In the genomic region with DNA sequence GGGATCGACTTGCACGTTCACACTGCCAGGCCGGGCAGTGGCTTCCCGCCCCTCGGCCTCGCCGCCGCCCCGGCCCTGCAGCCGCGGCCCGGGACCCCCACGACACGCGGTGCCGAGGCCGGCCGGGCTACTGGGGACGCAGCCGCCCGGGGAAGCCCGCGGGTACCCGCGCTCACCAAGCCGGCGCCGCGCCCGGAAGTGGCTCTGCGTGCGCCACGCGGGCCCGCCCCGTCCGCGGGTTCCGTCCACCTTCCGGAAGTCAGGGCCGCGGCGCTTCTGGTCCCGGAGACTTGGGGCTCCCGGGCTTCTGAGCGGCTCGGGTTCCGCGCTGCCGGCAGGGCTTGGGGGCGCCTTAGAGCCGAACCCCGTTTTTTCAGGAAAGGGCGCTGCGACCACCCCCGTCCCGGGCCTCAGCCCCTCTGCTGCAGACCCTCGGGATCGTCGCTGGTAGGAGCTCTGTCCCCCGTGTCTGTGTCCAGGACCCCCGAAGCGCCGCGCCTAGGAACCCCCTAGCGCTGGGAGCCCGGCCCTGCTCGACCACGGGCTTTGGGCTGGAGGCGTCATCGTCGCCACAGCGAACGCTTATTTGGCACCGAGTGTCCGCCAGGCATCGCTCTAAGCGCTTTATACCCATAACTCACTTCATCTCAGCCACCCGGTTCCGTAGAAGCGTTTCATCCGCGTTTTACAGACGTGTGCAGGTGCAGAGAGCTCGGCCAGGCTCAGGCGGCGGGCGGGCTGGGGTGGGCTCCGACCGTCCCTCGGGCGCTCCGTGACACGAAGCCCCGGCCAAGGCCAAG, we compare ENCODE assay signal across 8 cellular contexts. TPM values are rescaled to one million over a fixed set of nuclear protein-coding genes. Genes with fewer than 3 reads are reported as not detected.
A peak's percentile ranks its signal among the peaks of the same experiment; 100 is the strongest.
DNase-seq lines count a peak whose midpoint lies in the region; ATAC-seq and TF ChIP-seq lines count a peak whose summit lies in the region.

A gene with protein sequence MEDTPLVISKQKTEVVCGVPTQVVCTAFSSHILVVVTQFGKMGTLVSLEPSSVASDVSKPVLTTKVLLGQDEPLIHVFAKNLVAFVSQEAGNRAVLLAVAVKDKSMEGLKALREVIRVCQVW (minus strand): TSS at position 200 of the 800 bp plus-strand sequence. CDS start 693 bp downstream, outside the sequence.

- H4K20me1 ChIP-seq in OCI-LY3 (ENCODE audit: insufficient read depth, low read length), result no peaks in the 10 kb centered on the region

- H3K27me3 ChIP-seq in OCI-LY3 (ENCODE audit: low read depth, low read length), result no peaks in the 10 kb centered on the region

- peak within 1 kb of the TSS; percentile 59 for H3K27ac ChIP-seq in OCI-LY3 (ENCODE audit: low read length)

- peak within 1 kb of the TSS; percentile 94 for H3K9ac ChIP-seq in OCI-LY3 (ENCODE audit: low read length)

- intact Hi-C loops in mucosa of descending colon (cut with DNase I, micrococcal nuclease), result no loop called here

- H3K9me3 ChIP-seq in OCI-LY3 (ENCODE audit: insufficient read depth, low read length), result no peaks in the 10 kb centered on the region
- H3K9me3 ChIP-seq in mucosa of descending colon, result no peaks in the 10 kb centered on the region

- peaks cover 24% of the 10 kb centered on the region for H3K79me2 ChIP-seq in OCI-LY3 (ENCODE audit: low read length)

- H2AFZ ChIP-seq in OCI-LY3 (ENCODE audit: low read depth, low read length), result peak within 1 kb of the TSS; percentile 69

- peak within 1 kb of the TSS; percentile 85 for H3K4me3 ChIP-seq in OCI-LY3 (ENCODE audit: low read length)
- H3K4me3 ChIP-seq in mucosa of descending colon, result peak within 1 kb of the TSS; percentile 94

- H3K4me1 ChIP-seq in OCI-LY3 (ENCODE audit: low read length) (peaks cover 6% of the 10 kb centered on the region; the same call in 1 of the 2 replicates), mucosa of descending colon (ENCODE audit: low read depth) (peaks cover 36% of the 10 kb centered on the region)

- peak within 1 kb of the TSS; percentile 75 for H3K4me2 ChIP-seq in OCI-LY3 (ENCODE audit: low read length)

- H3K36me3 ChIP-seq in OCI-LY3 (replicated peaks; ENCODE audit: low read depth, low read length) (peaks cover 4% of the 10 kb centered on the region), mucosa of descending colon (ENCODE audit: low read depth) (no peaks in the 10 kb centered on the region)

- ATAC-seq in GM21381 (IDR thresholded peaks at IDR 0.05; ENCODE audit: unreplicated experiment), result peak; percentile 93
- ATAC-seq in mucosa of descending colon, result peak; percentile 89

- TF ChIP-seq CTCF in OCI-LY3 (IDR thresholded peaks at IDR 0.05; ENCODE audit: low read depth, low read length) (0 out of 2 replicates have a peak, but pooled peaks have one; percentile 13), mucosa of descending colon (IDR thresholded peaks at IDR 0.05) (no peak)

- peak; percentile 98 for DNase-seq in D341Med (ENCODE audit: low spot score)
- peak in 73 of 76 experiments; percentile 21 to 94 (median 81) for DNase-seq in HUDEP-2 (lab: John Stamatoyannopoulos, UW; ENCODE audit: unreplicated experiment in 76 of 76)
- peak; percentile 95 for DNase-seq in activated CD8-positive, alpha-beta memory T cell treated with anti-CD3 and anti-CD28 coated beads, Interleukin-2, amount 50 U/mL, for 48 hours
- DNase-seq in epidermal melanocyte (ENCODE audit: insufficient read length, low spot score), result peak; percentile 93
- peak; percentile 92 to 95 (median 94) for DNase-seq in mucosa of descending colon
- DNase-seq in stimulated activated CD8-positive, alpha-beta memory T cell treated with anti-CD3 and anti-CD28 coated beads, Interleukin-4, amount 100 ng/mL, for 1 hour (ENCODE audit: low read depth in 2 of 2, low spot score in 1 of 2), result peak; percentile 71 to 76

RNA-seq across cellular contexts. Expression of the gene that starts here (rescaled TPM):
- total RNA-seq in mucosa of descending colon, result 10 to 100 TPM; 22.6 to 26.0 (median 22.9) TPM

Comparison
In these comparisons a context has a peak if more than half of its experiments do, and no peak if none do; other contexts are left out.
1. Peak in every context shown above with its lines: DNase-seq, ATAC-seq, H3K4me3 ChIP-seq and H3K27ac ChIP-seq.